In the genomic region with DNA sequence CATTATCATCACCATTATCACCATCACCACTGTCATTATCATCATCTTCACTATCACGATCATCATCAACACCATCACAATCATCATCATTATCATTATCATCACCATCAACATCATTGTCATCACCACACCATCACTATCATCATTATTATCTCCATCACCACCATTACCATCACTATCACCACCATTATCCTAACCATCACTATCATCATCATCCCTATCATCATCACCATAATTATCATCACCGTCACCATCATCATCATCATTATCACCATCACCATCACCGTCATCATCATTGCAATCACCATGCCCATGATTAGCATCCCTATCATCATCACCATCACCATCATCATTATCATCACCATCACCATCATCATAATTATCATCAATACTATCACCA, we compare ENCODE assay signal across 24 cellular contexts.
"Had no signal": no experiment of that assay in that cellular context is flagged by ENCODE, and none has a peak within 500 bp of the region (broad histone marks: within the 10 kb centered on the region; RNA-seq: fewer than 3 reads in every experiment).

No MANE protein-coding gene starts in this region.

- H3K9me3 ChIP-seq: esophagus muscularis mucosa, gastroesophageal sphincter, heart left ventricle, left lung, lower lobe of right lung had no signal

- H2AFZ ChIP-seq: hepatocyte had no signal

- FAIRE-seq: colon, endothelial cell of umbilical vein, frontal cortex, islet of Langerhans, keratinocyte had no signal

- H3K4me2 ChIP-seq: hepatocyte had no signal

- H3K27me3 ChIP-seq: foreskin keratinocyte, hepatocyte, left lung had no signal

- H3K4me1 ChIP-seq: esophagus muscularis mucosa, foreskin keratinocyte, gastroesophageal sphincter, heart left ventricle, left lung, lower lobe of right lung had no signal

- DNase-seq: dermis blood vessel endothelial cell; dorsolateral prefrontal cortex; effector CD4-positive, alpha-beta T cell; effector memory CD4-positive, alpha-beta T cell; foreskin keratinocyte; heart left ventricle; hypothalamus; immature natural killer cell; left cardiac atrium; left lung; left ventricle myocardium superior; lower lobe of right lung; mesenchymal stem cell; mucosa of descending colon; naive B cell had no signal

- H3K36me3 ChIP-seq: esophagus muscularis mucosa, gastroesophageal sphincter, heart left ventricle, left lung, lower lobe of right lung had no signal

- ATAC-seq: foreskin keratinocyte, gastroesophageal sphincter, heart left ventricle, left cardiac atrium, left lung, left ventricle myocardium superior, lower lobe of right lung, mucosa of descending colon had no signal

- H3K27ac ChIP-seq: coronary artery, dorsolateral prefrontal cortex, esophagus muscularis mucosa, foreskin keratinocyte, gastroesophageal sphincter, heart left ventricle, hepatocyte, left lung, lower lobe of right lung had no signal

- H3K4me3 ChIP-seq: coronary artery, dorsolateral prefrontal cortex, esophagus muscularis mucosa, gastroesophageal sphincter, heart left ventricle, hepatocyte, left lung, lower lobe of right lung, mucosa of descending colon had no signal

- H3K79me2 ChIP-seq: hepatocyte had no signal
